ENCODE assay signal across 8 cellular contexts in genomic region chr4:118280501-118281218, GRCh38.
DNase-seq lines count a peak whose midpoint lies in the region; ATAC-seq and TF ChIP-seq lines count a peak whose summit lies in the region.

No MANE protein-coding gene starts in this region.

- peaks cover 10% of the 10 kb centered on the region for H3K36me3 Mint-ChIP-seq in memory B cell

- peak overlapping the region; percentile 71 for H3K27ac ChIP-seq in ACC112 (ENCODE audit: low read depth, low read length)
- no peak overlapping the region for H3K27ac ChIP-seq in duodenal mucosa (ENCODE audit: low read depth, low read length)
- H3K27ac ChIP-seq in uterus = no peak overlapping the region

- peaks cover 18% of the 10 kb centered on the region for H3K36me3 ChIP-seq in ACC112 (ENCODE audit: insufficient read depth, low read length)
- H3K36me3 ChIP-seq in duodenal mucosa (ENCODE audit: control insufficient read depth in 1 of 2, insufficient read depth in 2 of 2, low read length in 2 of 2) = peaks cover 0 to 6% of the 10 kb centered on the region in 2 donors
- H3K36me3 ChIP-seq in uterus = no peaks in the 10 kb centered on the region

- H3K4me3 ChIP-seq in ACC112 (ENCODE audit: low read depth, low read length) = peak overlapping the region; percentile 91
- peak overlapping the region; percentile 92 for H3K4me3 ChIP-seq in HFF-Myc (replicated peaks; ENCODE audit: low read depth, low read length)
- H3K4me3 ChIP-seq in duodenal mucosa (ENCODE audit: low read depth in 1 of 2, low read length in 2 of 2) = peak overlapping the region; percentile 93 to 97
- H3K4me3 ChIP-seq in uterus = no peak overlapping the region

- peaks cover 36% of the 10 kb centered on the region for H3K4me1 Mint-ChIP-seq in memory B cell

- TF ChIP-seq CTCF in HFF-Myc (IDR thresholded peaks at IDR 0.05; ENCODE audit: low read depth, low read length, missing control alignments) (peak; percentile 29), uterus (IDR thresholded peaks at IDR 0.05) (peak; percentile 20 to 39 (median 31))

- H3K4me1 ChIP-seq in ACC112 (ENCODE audit: control insufficient read depth, insufficient read depth, low read length, unreplicated experiment) (peaks cover 36% of the 10 kb centered on the region), duodenal mucosa (ENCODE audit: control insufficient read depth in 1 of 2, insufficient read depth in 2 of 2, low read length in 2 of 2) (peaks cover 28 to 35% of the 10 kb centered on the region in 2 donors), uterus (peaks cover 0 to 5% of the 10 kb centered on the region in 2 donors)

- H2AFZ ChIP-seq in ACC112 (ENCODE audit: low read length, unreplicated experiment) = no peak overlapping the region

- intact Hi-C loops in uterus (cut with DNase I; ENCODE audit: low total_unique reads) = no loop called here

- H3K9me3 ChIP-seq in duodenal mucosa (ENCODE audit: control insufficient read depth in 1 of 2, low read length in 2 of 2) (no peaks in the 10 kb centered on the region), uterus (no peaks in the 10 kb centered on the region)

- TF ChIP-seq POLR2A in GM10847 (IDR thresholded peaks at IDR 0.05; ENCODE audit: extremely low read depth, insufficient read length) (peak; percentile 31), uterus (IDR thresholded peaks at IDR 0.05) (no peak)

- H3K79me2 ChIP-seq in ACC112 (ENCODE audit: control insufficient read depth, insufficient read depth, low read length, unreplicated experiment) = peaks cover 24% of the 10 kb centered on the region

- H3K9me3 Mint-ChIP-seq in memory B cell = no peaks in the 10 kb centered on the region

- H3K27me3 Mint-ChIP-seq in memory B cell = no peaks in the 10 kb centered on the region

- DNase-seq in HFF-Myc (ENCODE audit: extremely low read depth, low read depth) (no peak), NCI-H1105 treated with DMSO at 0.1 percent for 48 hours (lab: John Stamatoyannopoulos, UW) (peak; percentile 47), T1000 (lab: John Stamatoyannopoulos, UW) (peak; percentile 4), memory B cell (ENCODE audit: low spot score in 2 of 2) (no peak), uterus (peak in 1 of 2 donors; percentile 18)

- H3K27ac Mint-ChIP-seq in memory B cell = peak overlapping the region; percentile 84

- no peak for ATAC-seq in memory B cell (ENCODE audit: low read depth)

- H3K4me3 Mint-ChIP-seq in memory B cell = peak overlapping the region; percentile 19

- peak overlapping the region in 1 of 2 donors; percentile 98 for H3K9ac ChIP-seq in duodenal mucosa (ENCODE audit: low read depth in 1 of 2, low read length in 2 of 2)

- H3K27me3 ChIP-seq in ACC112 (ENCODE audit: insufficient read depth, low read length) (no peaks in the 10 kb centered on the region), duodenal mucosa (ENCODE audit: control insufficient read depth in 1 of 2, insufficient read depth in 2 of 2, low read length in 2 of 2) (no peaks in the 10 kb centered on the region), uterus (no peaks in the 10 kb centered on the region)

Comparison
In these comparisons a context has a peak if more than half of its experiments do, and no peak if none do; other contexts are left out.
1. H3K4me3 ChIP-seq: peak in ACC112 (single experiment), HFF-Myc (single experiment) and duodenal mucosa (2 of 2); none in uterus (0 of 2).
2. DNase-seq: peak in NCI-H1105 treated with DMSO at 0.1 percent for 48 hours (single experiment) and T1000 (single experiment); none in HFF-Myc (single experiment) and memory B cell (0 of 2).